ENCODE assay signal across 6 cellular contexts in the genomic region with DNA sequence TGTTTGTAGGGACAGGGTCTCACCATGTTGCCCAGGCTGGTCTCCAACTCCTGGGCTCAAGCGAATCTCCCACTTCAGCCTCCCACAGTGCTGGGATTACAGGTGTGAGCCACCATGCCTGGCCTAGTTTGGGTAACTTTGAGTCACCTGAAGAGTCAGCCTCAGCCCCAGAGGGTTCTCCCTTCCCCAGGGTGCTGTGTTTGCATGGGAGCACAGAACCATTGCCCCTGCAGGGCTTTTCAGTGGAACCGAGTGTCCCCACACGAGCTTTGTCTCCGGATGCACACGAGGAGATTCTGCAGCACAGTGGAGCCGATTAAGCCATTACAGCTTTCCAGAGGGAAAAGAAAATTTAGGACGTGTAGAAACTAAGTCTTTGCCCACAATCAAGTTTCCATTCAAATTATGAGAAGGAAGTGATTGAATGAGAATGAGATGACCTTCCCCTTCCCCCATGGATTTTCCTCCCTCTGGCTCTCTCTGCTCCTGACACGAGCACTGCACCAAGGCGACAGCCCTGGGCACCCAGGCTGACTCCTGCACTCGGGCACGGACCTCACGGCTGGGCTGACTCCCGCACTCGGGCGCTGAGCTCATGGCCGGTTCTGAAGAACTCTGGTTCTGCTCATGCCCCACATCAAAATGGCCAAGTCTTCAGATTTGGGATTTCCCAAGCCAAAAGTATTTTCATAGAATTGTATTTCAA.
A peak's percentile ranks its signal among the peaks of the same experiment; 100 is the strongest.
DNase-seq lines count a peak whose midpoint lies in the region; ATAC-seq, FAIRE-seq and TF ChIP-seq lines count a peak whose summit lies in the region.
"Not testable (repeated sequence)": the region's sequence is repeated elsewhere in the genome, so short reads cannot be mapped to it uniquely, and the experiment has no call there.

No MANE protein-coding gene starts in this region.

- not testable (repeated sequence) for H3K79me1 ChIP-seq in H1 (ENCODE audit: low read depth, low read length)

- H3K27me3 ChIP-seq in H1 (replicated peaks in 1 of 4; ENCODE audit: control insufficient read depth in 3 of 4, extremely low read depth in 1 of 4, insufficient read depth in 3 of 4, low read length in 3 of 4) = not testable (repeated sequence)
- H3K27me3 ChIP-seq in HepG2 (ENCODE audit: control insufficient read depth in 1 of 2, insufficient read depth in 2 of 2, low read length in 2 of 2) = peaks cover 18 to 56% of the 10 kb centered on the region in 2 experiments; a peak in 4 of 5 replicates

- not testable (repeated sequence) for H3K36me3 ChIP-seq in H1 (ENCODE audit: control insufficient read depth in 2 of 4, insufficient read depth in 4 of 4, low read length in 3 of 4); HepG2 (replicated peaks in 1 of 2; ENCODE audit: control insufficient read depth in 1 of 2, insufficient read depth in 2 of 2, low read length in 2 of 2)

- not testable (repeated sequence) for H3K79me2 ChIP-seq in H1 (ENCODE audit: control insufficient read depth in 1 of 2, insufficient read depth in 2 of 2, low read length in 2 of 2); HepG2 (ENCODE audit: insufficient read depth, low read length)

- not testable (repeated sequence) for H4K8ac ChIP-seq in H1 (ENCODE audit: extremely low read depth, insufficient read depth, low read length)

- not testable (repeated sequence) for ATAC-seq in HepG2

- not testable (repeated sequence) for H2BK15ac ChIP-seq in H1 (ENCODE audit: low read length)

- H3K9ac ChIP-seq in H1 (replicated peaks in 1 of 4; ENCODE audit: extremely low read depth in 1 of 4, low read depth in 3 of 4, low read length in 3 of 4); HepG2 (ENCODE audit: insufficient read depth, low read depth, low read length): not testable (repeated sequence)

- not testable (repeated sequence) for H2BK12ac ChIP-seq in H1 (ENCODE audit: low read depth, low read length)

- H2BK120ac ChIP-seq in H1 (replicated peaks; ENCODE audit: low read depth, low read length) = not testable (repeated sequence)

- H4K91ac ChIP-seq in H1 (replicated peaks; ENCODE audit: insufficient read length, low read length) = not testable (repeated sequence)

- not testable (repeated sequence) for H4K20me1 ChIP-seq in H1 (replicated peaks in 1 of 2; ENCODE audit: control insufficient read depth in 1 of 2, insufficient read depth in 2 of 2, low read length in 2 of 2); HepG2 (ENCODE audit: insufficient read depth, low read length)

- not testable (repeated sequence) for H3K23ac ChIP-seq in H1 (ENCODE audit: insufficient read length)

- H3K4ac ChIP-seq in H1 (replicated peaks; ENCODE audit: insufficient read length, low read depth, low read length) = not testable (repeated sequence)

- intact Hi-C loops in activated CD4-positive, alpha-beta T cell treated with anti-CD3 and anti-CD28 coated beads, Interleukin-2, amount 10 ng/mL, durations not matched to agents 24 days and 14 days (cut with micrococcal nuclease); HepG2 (cut with micrococcal nuclease; ENCODE audit: unreplicated experiment): not testable (repeated sequence)

- H3K56ac ChIP-seq in H1 (replicated peaks; ENCODE audit: insufficient read length, low read depth, low read length) = not testable (repeated sequence)

- H3K4me3 Mint-ChIP-seq in activated CD4-positive, alpha-beta T cell treated with anti-CD3 and anti-CD28 coated beads, Interleukin-2, amount 10 ng/mL, durations not matched to agents 24 days and 14 days; neural crest cell; type B pancreatic cell: not testable (repeated sequence)
- H3K4me3 Mint-ChIP-seq in glutamatergic neuron (ENCODE audit: unreplicated experiment) = peak overlapping the region; percentile 42

- POLR2A ChIA-PET in H1 (lab: Charles Lee; ENCODE audit: partially characterized antibody); HepG2 (lab: Yijun Ruan, JAX): not testable (repeated sequence)

- not testable (repeated sequence) for H2BK20ac ChIP-seq in H1 (ENCODE audit: low read length)

- not testable (repeated sequence) for H3K4me3 ChIP-seq in H1 (ENCODE audit: extremely low read depth in 1 of 4, insufficient read depth in 2 of 4, low read depth in 3 of 4, low read length in 4 of 4); HepG2 (replicated peaks in 1 of 3; ENCODE audit: insufficient read depth in 1 of 3, low read depth in 2 of 3, low read length in 3 of 3)

- peak overlapping the region; percentile 48; the same call in 1 of the 2 replicates for H3K18ac ChIP-seq in H1 (ENCODE audit: extremely low read depth, low read length)

- FAIRE-seq in H1 (lab: Jason Lieb, UNC) (peak; percentile 28), HepG2 (lab: Jason Lieb, UNC) (peak; percentile 56)

- peaks cover 0 to 20% (median 4%) of the 10 kb centered on the region in 4 experiments; a peak in 5 of 7 replicates for H3K4me1 ChIP-seq in H1 (replicated peaks in 1 of 4; ENCODE audit: control insufficient read depth in 3 of 4, insufficient read depth in 4 of 4, low read length in 3 of 4)
- H3K4me1 ChIP-seq in HepG2 (ENCODE audit: insufficient read depth, low read length) = peaks cover 81% of the 10 kb centered on the region

- not testable (repeated sequence) for TF ChIP-seq EP300 in H1 (IDR thresholded peaks at IDR 0.05; ENCODE audit: borderline replicate concordance in 1 of 2, low read depth in 2 of 2, low read length in 2 of 2); HepG2 (IDR thresholded peaks at IDR 0.05; ENCODE audit: low read depth in 2 of 2, low read length in 2 of 2); HepG2 (CRISPR knock-in tag; IDR thresholded peaks at IDR 0.05; ENCODE audit: borderline replicate concordance)

- H3K14ac ChIP-seq in H1 (ENCODE audit: insufficient read length) = not testable (repeated sequence)

- not testable (repeated sequence) for H3K9me3 Mint-ChIP-seq in activated CD4-positive, alpha-beta T cell treated with anti-CD3 and anti-CD28 coated beads, Interleukin-2, amount 10 ng/mL, durations not matched to agents 24 days and 14 days; neural crest cell; type B pancreatic cell
- H3K9me3 Mint-ChIP-seq in glutamatergic neuron (ENCODE audit: unreplicated experiment) = peaks cover 13% of the 10 kb centered on the region

- not testable (repeated sequence) for H3K23me2 ChIP-seq in H1 (ENCODE audit: low read depth, low read length)

- in situ Hi-C loops in HepG2 (cut with HindIII; ENCODE audit: extremely low pct_ligation_motif_present, low pct_unique_long_range_greater_than_20kb) = not testable (repeated sequence)

- TF ChIP-seq POLR2A in H1 (IDR thresholded peaks at IDR 0.05; ENCODE audit: control extremely low read depth in 1 of 2, low read depth in 2 of 2, low read length in 2 of 2); HepG2 (IDR thresholded peaks at IDR 0.05; ENCODE audit: insufficient read depth in 1 of 2, low read depth in 2 of 2, low read length in 2 of 2): not testable (repeated sequence)

- TF ChIP-seq CTCF in H1 (IDR thresholded peaks at IDR 0.05; ENCODE audit: control extremely low read depth in 1 of 3, insufficient read depth in 1 of 3, low read depth in 1 of 3, low read length in 3 of 3); glutamatergic neuron (IDR thresholded peaks at IDR 0.05; ENCODE audit: partially characterized antibody, unreplicated experiment); HepG2 (CRISPR knock-in tag; IDR thresholded peaks at IDR 0.05); neural crest cell (conservative IDR thresholded peaks at IDR 0.05); type B pancreatic cell (conservative IDR thresholded peaks at IDR 0.05): not testable (repeated sequence)

- H3K27me3 Mint-ChIP-seq in activated CD4-positive, alpha-beta T cell treated with anti-CD3 and anti-CD28 coated beads, Interleukin-2, amount 10 ng/mL, durations not matched to agents 24 days and 14 days; neural crest cell (ENCODE audit: low read depth): not testable (repeated sequence)
- peaks cover 11% of the 10 kb centered on the region for H3K27me3 Mint-ChIP-seq in glutamatergic neuron (ENCODE audit: unreplicated experiment)
- peaks cover 12% of the 10 kb centered on the region for H3K27me3 Mint-ChIP-seq in type B pancreatic cell

- not testable (repeated sequence) for H3K27ac ChIP-seq in H1 (ENCODE audit: low read depth, low read length); HepG2 (ENCODE audit: extremely low read length, insufficient read depth, low read length)

- DNase-seq in activated CD4-positive, alpha-beta T cell treated with anti-CD3 and anti-CD28 coated beads, Interleukin-2, amount 10 ng/mL, durations not matched to agents 24 days and 14 days = peak; percentile 43
- not testable (repeated sequence) for DNase-seq in H1 (ENCODE audit: low read depth in 1 of 2, low spot score in 2 of 2); glutamatergic neuron; HepG2 (ENCODE audit: low spot score); neural crest cell (ENCODE audit: low read depth, low spot score)
- peak; percentile 43 for DNase-seq in type B pancreatic cell (ENCODE audit: extremely low spot score, unreplicated experiment)

- WGBS in H1 (ENCODE audit: extremely low coverage in 1 of 2, insufficient coverage in 1 of 2, insufficient read length in 1 of 2, insufficient replicate concordance in 2 of 2, low coverage in 1 of 2, low lambda C conversion rate in 2 of 2, missing lambda C conversion rate in 1 of 2), 2 experiments = 90% methylated on average over 16 of the region's 16 CpGs; no CpG with 5 or more reads in 1 of the 2 experiments
- 72% methylated on average over 16 of the region's 16 CpGs for WGBS in HepG2 (ENCODE audit: low lambda C conversion rate)

- H4K5ac ChIP-seq in H1 (ENCODE audit: insufficient read length, low read depth, low read length) = not testable (repeated sequence)

- not testable (repeated sequence) for H2BK5ac ChIP-seq in H1 (ENCODE audit: low read depth, low read length)

- not testable (repeated sequence) for TF ChIP-seq RAD21 in H1 (IDR thresholded peaks at IDR 0.05 in 1 of 2, conservative IDR thresholded peaks at IDR 0.05 in 1 of 2; ENCODE audit: low read depth in 2 of 2, low read length in 2 of 2); HepG2 (CRISPR knock-in tag; IDR thresholded peaks at IDR 0.05)

- H3K36me3 Mint-ChIP-seq in activated CD4-positive, alpha-beta T cell treated with anti-CD3 and anti-CD28 coated beads, Interleukin-2, amount 10 ng/mL, durations not matched to agents 24 days and 14 days (ENCODE audit: low read depth); neural crest cell (ENCODE audit: low read depth); type B pancreatic cell: not testable (repeated sequence)
- H3K36me3 Mint-ChIP-seq in glutamatergic neuron (ENCODE audit: unreplicated experiment) = peaks cover 12% of the 10 kb centered on the region

- H3K27ac Mint-ChIP-seq in activated CD4-positive, alpha-beta T cell treated with anti-CD3 and anti-CD28 coated beads, Interleukin-2, amount 10 ng/mL, durations not matched to agents 24 days and 14 days; glutamatergic neuron (ENCODE audit: unreplicated experiment); type B pancreatic cell: not testable (repeated sequence)
- H3K27ac Mint-ChIP-seq in neural crest cell (ENCODE audit: unreplicated experiment) = peak overlapping the region; percentile 27

- not testable (repeated sequence) for H3K4me2 ChIP-seq in H1 (ENCODE audit: insufficient read depth in 1 of 2, low read depth in 2 of 2, low read length in 2 of 2); HepG2 (ENCODE audit: low read depth, low read length)

- H2AFZ ChIP-seq in H1 (ENCODE audit: low read length); HepG2 (ENCODE audit: low read length): not testable (repeated sequence)

- H3K4me1 Mint-ChIP-seq in activated CD4-positive, alpha-beta T cell treated with anti-CD3 and anti-CD28 coated beads, Interleukin-2, amount 10 ng/mL, durations not matched to agents 24 days and 14 days; type B pancreatic cell (ENCODE audit: unreplicated experiment): not testable (repeated sequence)
- peaks cover 13% of the 10 kb centered on the region for H3K4me1 Mint-ChIP-seq in glutamatergic neuron (ENCODE audit: low read depth, unreplicated experiment)
- H3K4me1 Mint-ChIP-seq in neural crest cell = peaks cover 19% of the 10 kb centered on the region

- BruUV-seq in HepG2 (replicated peaks; lab: Mats Ljungman, UMichigan) = not testable (repeated sequence)

- CTCF ChIA-PET in H1 (lab: Charles Lee; ENCODE audit: partially characterized antibody) = interaction anchor here (3.2 kb wide), 1 partner anchor 10 kb away, joined by 9 read pairs; no protein-coding TSS in a partner anchor
- CTCF ChIA-PET in HepG2 (lab: Yijun Ruan, JAX; ENCODE audit: low intra/inter-chr PET ratio, low total read pairs) = not testable (repeated sequence)

- H3K9me3 ChIP-seq in H1 (ENCODE audit: insufficient read depth in 2 of 2, low read depth in 1 of 2, low read length in 1 of 2); HepG2 (ENCODE audit: low read length): not testable (repeated sequence)

- H2AK5ac ChIP-seq in H1 (ENCODE audit: low read depth, low read length) = not testable (repeated sequence)
